In the genomic region with DNA sequence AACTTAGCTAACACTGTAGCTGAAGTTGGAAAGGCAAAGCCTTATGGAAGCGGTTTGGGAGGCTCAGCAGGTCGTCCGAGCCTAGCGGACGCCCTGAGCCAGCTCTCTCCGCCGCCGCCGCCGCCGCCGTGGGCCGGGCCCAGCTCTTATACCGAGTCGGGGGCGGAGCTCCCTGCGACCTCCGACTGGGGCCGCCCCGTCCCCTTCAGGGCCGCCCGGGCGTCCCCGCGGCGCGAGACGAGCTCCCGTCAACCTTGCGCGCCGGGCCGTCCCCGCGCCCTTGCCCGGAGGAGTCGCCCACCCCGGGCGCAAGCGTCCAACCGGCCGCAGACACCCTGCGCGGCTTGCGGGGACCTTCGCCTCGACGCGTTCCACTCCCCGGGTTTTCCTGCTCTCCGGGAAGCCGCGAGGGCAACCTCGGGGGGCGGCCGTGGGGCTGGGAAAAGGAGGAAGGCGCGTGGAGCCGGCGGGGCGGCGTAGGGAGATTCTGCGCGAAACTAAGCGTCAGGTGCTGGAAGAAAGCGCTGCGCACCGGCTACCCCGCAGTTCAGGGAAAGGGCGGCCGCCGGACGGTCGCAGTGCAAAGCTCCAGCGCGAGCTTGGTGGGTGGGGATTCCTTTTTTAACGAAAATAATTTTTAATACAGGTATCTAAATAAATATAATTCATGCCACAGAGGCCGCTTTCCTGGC, we compare ENCODE assay signal across 8 cellular contexts. TPM values are rescaled to one million over a fixed set of nuclear protein-coding genes. Genes with fewer than 3 reads are reported as not detected.
DNase-seq lines count a peak whose midpoint lies in the region; ATAC-seq and TF ChIP-seq lines count a peak whose summit lies in the region.

A gene with protein sequence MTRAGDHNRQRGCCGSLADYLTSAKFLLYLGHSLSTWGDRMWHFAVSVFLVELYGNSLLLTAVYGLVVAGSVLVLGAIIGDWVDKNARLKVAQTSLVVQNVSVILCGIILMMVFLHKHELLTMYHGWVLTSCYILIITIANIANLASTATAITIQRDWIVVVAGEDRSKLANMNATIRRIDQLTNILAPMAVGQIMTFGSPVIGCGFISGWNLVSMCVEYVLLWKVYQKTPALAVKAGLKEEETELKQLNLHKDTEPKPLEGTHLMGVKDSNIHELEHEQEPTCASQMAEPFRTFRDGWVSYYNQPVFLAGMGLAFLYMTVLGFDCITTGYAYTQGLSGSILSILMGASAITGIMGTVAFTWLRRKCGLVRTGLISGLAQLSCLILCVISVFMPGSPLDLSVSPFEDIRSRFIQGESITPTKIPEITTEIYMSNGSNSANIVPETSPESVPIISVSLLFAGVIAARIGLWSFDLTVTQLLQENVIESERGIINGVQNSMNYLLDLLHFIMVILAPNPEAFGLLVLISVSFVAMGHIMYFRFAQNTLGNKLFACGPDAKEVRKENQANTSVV (minus strand): TSS at position 125 of the 692 bp plus-strand sequence. CDS start 326 bp downstream, outside the sequence.

- H3K9me3 ChIP-seq in ES-I3 (ENCODE audit: control insufficient read depth, insufficient read depth, low read length) (no peaks in the 10 kb centered on the region), ectodermal cell (ENCODE audit: control insufficient read depth, low read length) (no peaks in the 10 kb centered on the region), lung (ENCODE audit: control insufficient read depth in 2 of 2, insufficient read depth in 1 of 2, low read length in 1 of 2) (no peaks in the 10 kb centered on the region)

- no peak for TF ChIP-seq CTCF in lung (IDR thresholded peaks at IDR 0.05; ENCODE audit: control extremely low read depth, extremely low read depth)

- peak within 1 kb of the TSS; percentile 72 for H3K4me3 Mint-ChIP-seq in activated CD4-positive, alpha-beta memory T cell treated with anti-CD3 and anti-CD28 coated beads, Interleukin-2, amount 10 ng/mL, durations not matched to agents 7 days and 5 days

- H3K36me3 ChIP-seq in ES-I3 (ENCODE audit: insufficient read depth, low read length), result no peaks in the 10 kb centered on the region
- no peaks in the 10 kb centered on the region for H3K36me3 ChIP-seq in ectodermal cell (ENCODE audit: control insufficient read depth, insufficient read depth, low read length)
- H3K36me3 ChIP-seq in lung (ENCODE audit: control insufficient read depth in 2 of 2, insufficient read depth in 2 of 2, low read length in 2 of 2), result no peaks in the 10 kb centered on the region

- CTCF ChIA-PET in activated CD4-positive, alpha-beta memory T cell treated with anti-CD3 and anti-CD28 coated beads, Interleukin-2, amount 10 ng/mL, durations not matched to agents 7 days and 5 days (lab: Charles Lee), result interaction anchor here (0.7 to 2.0 kb wide), 10 partner anchors 8 to 118 kb away, joined by 3 to 7 read pairs (median 3); no protein-coding TSS in a partner anchor

- no peaks in the 10 kb centered on the region for H3K36me3 Mint-ChIP-seq in activated CD4-positive, alpha-beta memory T cell treated with anti-CD3 and anti-CD28 coated beads, Interleukin-2, amount 10 ng/mL, durations not matched to agents 7 days and 5 days (ENCODE audit: low read depth)

- H3K4me3 ChIP-seq in ectodermal cell (ENCODE audit: insufficient read depth, low read depth, low read length) (peak within 1 kb of the TSS; percentile 53), lung (peak within 1 kb of the TSS; percentile 64)

- 0 to 1% methylated on average over 76 to 77 of the region's 78 CpGs for WGBS in ectodermal cell, 2 experiments
- 0 to 1% methylated on average over 78 of the region's 78 CpGs for WGBS in lung, 2 donors

- peak within 1 kb of the TSS; percentile 33 for H3K27ac Mint-ChIP-seq in activated CD4-positive, alpha-beta memory T cell treated with anti-CD3 and anti-CD28 coated beads, Interleukin-2, amount 10 ng/mL, durations not matched to agents 7 days and 5 days

- peak; percentile 11 for DNase-seq in NCI-H446 treated with DMSO at 0.1 percent for 48 hours (lab: John Stamatoyannopoulos, UW)
- peak; percentile 63 for DNase-seq in activated CD4-positive, alpha-beta memory T cell treated with anti-CD3 and anti-CD28 coated beads, Interleukin-2, amount 10 ng/mL, durations not matched to agents 7 days and 5 days
- peak; percentile 85 for DNase-seq in lung (ENCODE audit: low spot score)
- peak; percentile 67 to 68 for DNase-seq in stimulated activated CD4-positive, alpha-beta T cell treated with anti-CD3 and anti-CD28 coated beads, Interleukin-4, amount 100 ng/mL, for 4 hours
- DNase-seq in NCI-H226, result no peak

- peak within 1 kb of the TSS; percentile 78; the same call in 1 of the 2 replicates for H3K9ac ChIP-seq in ES-I3 (ENCODE audit: low read depth, low read length)

- H3K27me3 Mint-ChIP-seq in activated CD4-positive, alpha-beta memory T cell treated with anti-CD3 and anti-CD28 coated beads, Interleukin-2, amount 10 ng/mL, durations not matched to agents 7 days and 5 days, result peaks cover 35% of the 10 kb centered on the region

- POLR2A ChIA-PET in activated CD4-positive, alpha-beta memory T cell treated with anti-CD3 and anti-CD28 coated beads, Interleukin-2, amount 10 ng/mL, durations not matched to agents 7 days and 5 days (lab: Charles Lee), result interaction anchor here (0.7 to 1.8 kb wide), 11 partner anchors 8 to 140 kb away, joined by 3 to 12 read pairs (median 4); partner anchors contain the start of gene WDR75

- peaks cover 26% of the 10 kb centered on the region for H3K4me1 Mint-ChIP-seq in activated CD4-positive, alpha-beta memory T cell treated with anti-CD3 and anti-CD28 coated beads, Interleukin-2, amount 10 ng/mL, durations not matched to agents 7 days and 5 days

- H3K9me3 Mint-ChIP-seq in activated CD4-positive, alpha-beta memory T cell treated with anti-CD3 and anti-CD28 coated beads, Interleukin-2, amount 10 ng/mL, durations not matched to agents 7 days and 5 days, result no peaks in the 10 kb centered on the region

- H3K27me3 ChIP-seq in ectodermal cell (ENCODE audit: control insufficient read depth, insufficient read depth, low read length, poor library complexity, severe bottlenecking), result peaks cover 84% of the 10 kb centered on the region
- no peaks in the 10 kb centered on the region for H3K27me3 ChIP-seq in lung (ENCODE audit: control insufficient read depth, insufficient read depth)

- no peaks in the 10 kb centered on the region for H3K4me1 ChIP-seq in ES-I3 (ENCODE audit: insufficient read depth, low read length)
- no peaks in the 10 kb centered on the region for H3K4me1 ChIP-seq in ectodermal cell (ENCODE audit: control insufficient read depth, insufficient read depth, low read length)
- H3K4me1 ChIP-seq in lung (ENCODE audit: control insufficient read depth in 2 of 2, insufficient read depth in 2 of 2, low read length in 2 of 2), result peaks cover 7 to 17% of the 10 kb centered on the region in 2 donors

- ATAC-seq in HG02759 (IDR thresholded peaks at IDR 0.05; ENCODE audit: unreplicated experiment) (peak; percentile 80), lung (ENCODE audit: insufficient read depth, low FRiP score) (peak; percentile 94)

- H3K27ac ChIP-seq in ectodermal cell (ENCODE audit: insufficient read depth, low read depth, low read length, poor library complexity, severe bottlenecking) (no peak within 1 kb of the TSS), lung (ENCODE audit: low read depth in 1 of 2, low read length in 1 of 2) (peak within 1 kb of the TSS; percentile 98)

RNA-seq across cellular contexts. Expression of the gene that starts here (rescaled TPM):
- total RNA-seq in activated CD4-positive, alpha-beta memory T cell treated with anti-CD3 and anti-CD28 coated beads, Interleukin-2, amount 10 ng/mL, durations not matched to agents 7 days and 5 days, result 1 to 10 TPM; 4.4 to 6.0 TPM
- polyA plus RNA-seq in ectodermal cell (2013, experiment 1 of 4), result 0.52 TPM
- 0.36 TPM for polyA plus RNA-seq in ectodermal cell (2013, experiment 2 of 4)
- polyA plus RNA-seq in ectodermal cell (2013, experiment 3 of 4), result 1.4 TPM
- polyA plus RNA-seq in ectodermal cell (2013, experiment 4 of 4), result 0.93 TPM
- total RNA-seq in lung, result 100 to 1,000 TPM in 1 of 2 donors, 10 to 100 TPM in 1; 94.2 to 553 TPM
- 10 to 100 TPM; 50.2 to 57.4 TPM for polyA plus RNA-seq in lung

Comparison
In these comparisons a context has a peak if more than half of its experiments do, and no peak if none do; other contexts are left out.
1. RNA of the gene that starts here (total RNA-seq): 94.2 to 553 TPM in lung; 4.4 to 6.0 TPM in activated CD4-positive, alpha-beta memory T cell treated with anti-CD3 and anti-CD28 coated beads, Interleukin-2, amount 10 ng/mL, durations not matched to agents 7 days and 5 days; every median in the first group is over 10 times any median in the second.